In the genomic region with DNA sequence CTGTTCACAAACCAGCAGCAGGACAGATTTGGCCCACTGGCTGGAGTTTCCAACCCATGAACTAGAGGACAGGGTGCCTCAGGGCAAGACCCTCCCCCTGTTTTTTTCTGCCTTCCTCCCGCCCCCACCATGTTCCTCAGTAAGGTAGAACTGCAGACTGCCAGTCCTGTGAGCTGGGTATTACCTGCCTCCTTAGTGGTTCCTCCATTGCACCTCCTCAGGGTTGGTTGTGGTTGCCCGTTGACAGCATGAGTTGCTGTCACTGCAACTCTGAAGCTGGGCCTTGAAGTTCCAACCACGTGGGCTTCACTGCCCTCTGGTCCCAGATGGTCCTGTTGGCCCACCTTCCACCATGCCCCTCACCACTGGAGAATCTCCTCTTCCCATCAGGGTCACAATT, we compare ENCODE assay signal across 29 cellular contexts. TPM values are rescaled to one million over a fixed set of nuclear protein-coding genes. Genes with fewer than 3 reads are reported as not detected.
"Had no signal": no experiment of that assay in that cellular context is flagged by ENCODE, and none has a peak within 500 bp of the region (broad histone marks: within the 10 kb centered on the region; RNA-seq: fewer than 3 reads in every experiment).

No MANE protein-coding gene starts in this region.

- H3K27me3 ChIP-seq: esophagus muscularis mucosa, foreskin keratinocyte, heart right ventricle, right lobe of liver, upper lobe of left lung, vagina had no signal

- DNase-seq: activated B cell treated with CpG ODN at 0.5 μM for 24 hours; activated CD4-positive, alpha-beta T cell treated with anti-CD3 and anti-CD28 coated beads, Interleukin-2, amount 50 U/mL, for 1 hour; activated CD8-positive, alpha-beta memory T cell treated with anti-CD3 and anti-CD28 coated beads, Interleukin-2, amount 50 U/mL, for 4 hours; activated gamma-delta T cell; activated naive CD4-positive, alpha-beta T cell treated with anti-CD3 and anti-CD28 coated beads, Interleukin-2, amount 10 ng/mL, durations not matched to agents 7 days and 5 days; activated naive CD8-positive, alpha-beta T cell treated with anti-CD3 and anti-CD28 coated beads, Interleukin-2, amount 50 U/mL, for 24 hours; activated T-cell treated with anti-CD3 and anti-CD28 coated beads, Interleukin-2, amount 50 U/mL, for 24 hours; amygdala; central memory CD4-positive, alpha-beta T cell; effector CD4-positive, alpha-beta T cell; foreskin keratinocyte; heart right ventricle; left ventricle myocardium inferior; mesendoderm; mucosa of descending colon; posterior cingulate gyrus; right lobe of liver; stimulated activated CD4-positive, alpha-beta T cell treated with anti-CD3 and anti-CD28 coated beads, Interleukin-12 subunit alpha, Interleukin-12 subunit beta, amount 100 ng/mL, for 4 hours; stimulated activated CD4-positive, alpha-beta T cell treated with anti-CD3 and anti-CD28 coated beads, Interleukin-4, amount 100 ng/mL, for 1 hour; T-cell; upper lobe of left lung had no signal

- H3K4me3 Mint-ChIP-seq: activated B cell treated with CpG ODN at 0.5 μM for 24 hours; activated naive CD4-positive, alpha-beta T cell treated with anti-CD3 and anti-CD28 coated beads, Interleukin-2, amount 10 ng/mL, durations not matched to agents 7 days and 5 days; activated naive CD8-positive, alpha-beta T cell treated with anti-CD3 and anti-CD28 coated beads, Interleukin-2, amount 50 U/mL, for 24 hours; activated T-cell treated with anti-CD3 and anti-CD28 coated beads, Interleukin-2, amount 50 U/mL, for 24 hours; dendritic cell treated with granulocyte-macrophage colony-stimulating factor and Interleukin-4, amounts not matched to agents 40 ng/mL and 50 ng/mL, for 4 days; nephron; stimulated activated naive CD8-positive, alpha-beta T cell treated with anti-CD3 and anti-CD28 coated beads, Interleukin-15, Interleukin-2, amounts not matched to agents 100 ng/mL and 50 ng/mL, for 24 hours; T-cell; T-helper 2 cell treated with Interferon-gamma antibody and Interleukin-4, amounts not matched to agents 5 μg/mL and 100 μg/mL, for 36 hours had no signal

- H3K27me3 Mint-ChIP-seq: activated B cell treated with CpG ODN at 0.5 μM for 24 hours had no signal

- H3K9me3 ChIP-seq: esophagus muscularis mucosa, heart right ventricle, left ventricle myocardium inferior, mucosa of descending colon, right lobe of liver, upper lobe of left lung, vagina had no signal

- H3K27ac Mint-ChIP-seq: activated B cell treated with CpG ODN at 0.5 μM for 24 hours; activated naive CD4-positive, alpha-beta T cell treated with anti-CD3 and anti-CD28 coated beads, Interleukin-2, amount 10 ng/mL, durations not matched to agents 7 days and 5 days; activated naive CD8-positive, alpha-beta T cell treated with anti-CD3 and anti-CD28 coated beads, Interleukin-2, amount 50 U/mL, for 24 hours; activated T-cell treated with anti-CD3 and anti-CD28 coated beads, Interleukin-2, amount 50 U/mL, for 24 hours; dendritic cell treated with granulocyte-macrophage colony-stimulating factor and Interleukin-4, amounts not matched to agents 40 ng/mL and 50 ng/mL, for 4 days; nephron; stimulated activated naive CD8-positive, alpha-beta T cell treated with anti-CD3 and anti-CD28 coated beads, Interleukin-15, Interleukin-2, amounts not matched to agents 100 ng/mL and 50 ng/mL, for 24 hours; T-cell; T-helper 2 cell treated with Interferon-gamma antibody and Interleukin-4, amounts not matched to agents 5 μg/mL and 100 μg/mL, for 36 hours had no signal

- H3K9me3 Mint-ChIP-seq: activated B cell treated with CpG ODN at 0.5 μM for 24 hours; activated naive CD4-positive, alpha-beta T cell treated with anti-CD3 and anti-CD28 coated beads, Interleukin-2, amount 10 ng/mL, durations not matched to agents 7 days and 5 days; activated naive CD8-positive, alpha-beta T cell treated with anti-CD3 and anti-CD28 coated beads, Interleukin-2, amount 50 U/mL, for 24 hours; activated T-cell treated with anti-CD3 and anti-CD28 coated beads, Interleukin-2, amount 50 U/mL, for 24 hours; dendritic cell treated with granulocyte-macrophage colony-stimulating factor and Interleukin-4, amounts not matched to agents 40 ng/mL and 50 ng/mL, for 4 days; nephron; stimulated activated naive CD8-positive, alpha-beta T cell treated with anti-CD3 and anti-CD28 coated beads, Interleukin-15, Interleukin-2, amounts not matched to agents 100 ng/mL and 50 ng/mL, for 24 hours; T-cell; T-helper 2 cell treated with Interferon-gamma antibody and Interleukin-4, amounts not matched to agents 5 μg/mL and 100 μg/mL, for 36 hours had no signal

- H3K4me1 ChIP-seq: esophagus muscularis mucosa, foreskin keratinocyte, vagina had no signal

- ATAC-seq: activated naive CD8-positive, alpha-beta T cell treated with anti-CD3 and anti-CD28 coated beads, Interleukin-2, amount 50 U/mL, for 24 hours; foreskin keratinocyte; heart right ventricle; mucosa of descending colon; right lobe of liver; T-cell had no signal

- H3K36me3 ChIP-seq: esophagus muscularis mucosa, heart right ventricle, left ventricle myocardium inferior, right lobe of liver, upper lobe of left lung, vagina had no signal

- H3K4me3 ChIP-seq: esophagus muscularis mucosa, heart right ventricle, left ventricle myocardium inferior, lung, mucosa of descending colon, right lobe of liver, upper lobe of left lung, vagina had no signal

- H3K27ac ChIP-seq: esophagus muscularis mucosa, foreskin keratinocyte, heart right ventricle, left ventricle myocardium inferior, upper lobe of left lung, vagina had no signal

RNA-seq across cellular contexts. Expression of a gene that starts 28.8 kb away (rescaled TPM):
- total RNA-seq: myocyte had no signal
